In genomic region chr2:201118957-201119848, GRCh38 we compare ENCODE assay signal across 1 cellular context.
TF ChIP-seq lines count a peak whose summit lies in the region.

No MANE protein-coding gene starts in this region.

TF ChIP-seq in HEK293, 187 proteins besides CTCF, POLR2A, EP300 and RAD21 (continued from another document):
- TF ChIP-seq PRDM10 (tag by site-specific recombination; IDR thresholded peaks at IDR 0.05) (no peak), ATF2 (tag by site-specific recombination; IDR thresholded peaks at IDR 0.05; ENCODE audit: low read depth) (no peak), ZBTB11 (tag by site-specific recombination; conservative IDR thresholded peaks at IDR 0.05; ENCODE audit: low read depth) (no peak), ZBTB44 (tag by site-specific recombination; IDR thresholded peaks at IDR 0.05) (no peak), ZBTB6 (tag by site-specific recombination; IDR thresholded peaks at IDR 0.05) (0 out of 2 replicates have a peak, but pooled peaks have one; percentile 26), ZNF133 (tag by site-specific recombination; IDR thresholded peaks at IDR 0.05) (no peak), ZEB2 (tag by site-specific recombination; IDR thresholded peaks at IDR 0.05) (no peak; the same call in 1 of the 2 replicates), ZNF223 (tag by site-specific recombination; IDR thresholded peaks at IDR 0.05) (no peak), GLI2 (tag by site-specific recombination; IDR thresholded peaks at IDR 0.05; ENCODE audit: borderline replicate concordance, low read depth) (no peak), ZNF146 (tag by site-specific recombination; IDR thresholded peaks at IDR 0.05) (no peak), HOXC10 (CRISPR knock-in tag; IDR thresholded peaks at IDR 0.05) (no peak), KLF16 (tag by site-specific recombination; IDR thresholded peaks at IDR 0.05) (no peak), ZXDB (tag by site-specific recombination; IDR thresholded peaks at IDR 0.05) (0 out of 2 replicates have a peak, but pooled peaks have one; percentile 10), ZNF544 (tag by site-specific recombination; IDR thresholded peaks at IDR 0.05) (no peak), SCRT1 (tag by site-specific recombination; IDR thresholded peaks at IDR 0.05; ENCODE audit: borderline replicate concordance) (0 out of 2 replicates have a peak, but pooled peaks have one; percentile 8), ZNF792 (tag by site-specific recombination; IDR thresholded peaks at IDR 0.05) (no peak), INSM2 (tag by site-specific recombination; IDR thresholded peaks at IDR 0.05) (no peak), ZNF677 (tag by site-specific recombination; IDR thresholded peaks at IDR 0.05) (no peak), PRDM6 (tag by site-specific recombination; IDR thresholded peaks at IDR 0.05) (peak; percentile 35; the same call in 1 of the 2 replicates), ZNF571 (tag by site-specific recombination; IDR thresholded peaks at IDR 0.05) (no peak), ZNF654 (tag by site-specific recombination; IDR thresholded peaks at IDR 0.05; ENCODE audit: low read depth) (no peak), ZNF747 (tag by site-specific recombination; IDR thresholded peaks at IDR 0.05) (no peak), ZNF555 (tag by site-specific recombination; conservative IDR thresholded peaks at IDR 0.05) (no peak), SP3 (tag by site-specific recombination; IDR thresholded peaks at IDR 0.05) (no peak), HIC1 (tag by site-specific recombination; IDR thresholded peaks at IDR 0.05) (no peak), ZNF488 (tag by site-specific recombination; IDR thresholded peaks at IDR 0.05) (no peak), ZNF202 (tag by site-specific recombination; IDR thresholded peaks at IDR 0.05; ENCODE audit: borderline replicate concordance) (no peak), ZSCAN5A (tag by site-specific recombination; IDR thresholded peaks at IDR 0.05) (no peak), ZNF785 (tag by site-specific recombination; IDR thresholded peaks at IDR 0.05) (no peak), ZNF530 (tag by site-specific recombination; IDR thresholded peaks at IDR 0.05; ENCODE audit: low read depth) (no peak), ZNF416 (tag by site-specific recombination; IDR thresholded peaks at IDR 0.05) (no peak), KLF10 (tag by site-specific recombination; IDR thresholded peaks at IDR 0.05) (no peak), ZFP37 (tag by site-specific recombination; IDR thresholded peaks at IDR 0.05) (no peak), PBX3 (CRISPR knock-in tag; IDR thresholded peaks at IDR 0.05) (no peak), ZNF658 (tag by site-specific recombination; IDR thresholded peaks at IDR 0.05) (no peak), GLI4 (tag by site-specific recombination; IDR thresholded peaks at IDR 0.05) (no peak), ZNF114 (tag by site-specific recombination; IDR thresholded peaks at IDR 0.05) (no peak)
TF ChIP-seq in HEK293: peak in this region for 7.
